Comparison of ENCODE assay signal across 8 cellular contexts in the genomic region with DNA sequence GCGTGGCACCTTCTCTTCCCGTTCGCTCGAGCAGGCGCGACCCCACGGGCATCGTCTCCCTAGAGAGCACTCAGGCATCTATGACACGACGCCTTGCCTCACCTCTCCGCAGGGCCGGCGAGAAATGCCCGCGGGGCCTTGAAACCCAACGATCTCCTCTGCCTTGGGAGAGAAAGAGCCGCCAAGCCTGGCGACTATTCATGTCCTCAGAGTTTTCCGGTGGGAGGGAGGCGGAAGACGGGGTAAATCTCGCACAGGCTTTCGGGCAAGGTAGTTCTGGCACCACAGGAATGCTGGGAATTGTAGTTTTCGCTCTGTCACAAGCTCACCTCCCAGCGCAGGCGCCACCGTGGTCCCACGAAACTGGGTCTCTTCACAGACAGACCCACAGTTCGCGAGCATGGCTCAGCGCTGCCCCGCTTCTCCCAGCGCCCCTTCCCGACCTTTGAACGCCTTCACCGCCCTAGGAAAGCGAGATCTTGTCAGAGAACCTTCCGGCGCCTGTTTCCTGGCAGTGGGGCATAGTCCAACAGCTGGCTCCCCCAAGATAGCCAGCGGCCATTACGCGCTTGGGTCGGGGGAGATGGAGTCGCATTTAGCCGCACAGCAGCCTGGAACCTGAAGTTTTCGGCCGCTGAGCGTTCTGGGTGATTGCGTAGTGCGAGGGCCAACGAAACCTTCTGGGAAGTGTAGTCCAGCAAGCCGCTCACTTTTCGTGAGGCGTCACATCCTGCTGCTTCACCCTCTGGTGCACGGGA. TPM values are rescaled to one million over a fixed set of nuclear protein-coding genes. Genes with fewer than 3 reads are reported as not detected.
A peak's percentile ranks its signal among the peaks of the same experiment; 100 is the strongest.
DNase-seq lines count a peak whose midpoint lies in the region; TF ChIP-seq lines count a peak whose summit lies in the region.

A gene with protein sequence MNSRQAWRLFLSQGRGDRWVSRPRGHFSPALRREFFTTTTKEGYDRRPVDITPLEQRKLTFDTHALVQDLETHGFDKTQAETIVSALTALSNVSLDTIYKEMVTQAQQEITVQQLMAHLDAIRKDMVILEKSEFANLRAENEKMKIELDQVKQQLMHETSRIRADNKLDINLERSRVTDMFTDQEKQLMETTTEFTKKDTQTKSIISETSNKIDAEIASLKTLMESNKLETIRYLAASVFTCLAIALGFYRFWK (minus strand): TSS at position 597 of the 758 bp plus-strand sequence. CDS start 395 bp downstream, at position 202.

- no peak within 1 kb of the TSS for H2BK5ac ChIP-seq in H9 (ENCODE audit: insufficient read length, low read length)

- H4K91ac ChIP-seq in H9 (ENCODE audit: insufficient read length, low read depth, low read length): no peak within 1 kb of the TSS

- H3K27me3 ChIP-seq in H9 (ENCODE audit: insufficient read depth, low read length) (no peaks in the 10 kb centered on the region), MG63 (no peaks in the 10 kb centered on the region)

- H3K56ac ChIP-seq in H9 (ENCODE audit: insufficient read length, low read depth, low read length): no peak within 1 kb of the TSS

- H4K5ac ChIP-seq in H9 (ENCODE audit: insufficient read length, low read depth, low read length): no peak within 1 kb of the TSS

- peak; percentile 98 for DNase-seq in H9
- peak; percentile 96 for DNase-seq in MG63
- peak; percentile 92 for DNase-seq in SHP77 treated with DMSO at 0.1 percent for 48 hours (lab: John Stamatoyannopoulos, UW)
- peak; percentile 98 for DNase-seq in activated effector memory CD4-positive, alpha-beta T cell treated with anti-CD3 and anti-CD28 coated beads, Interleukin-2, amount 50 U/mL, for 16 hours
- DNase-seq in fibroblast of the aortic adventitia (ENCODE audit: low read depth): peak; percentile 99

- no peaks in the 10 kb centered on the region for H3K9me3 ChIP-seq in ES-I3 (ENCODE audit: control insufficient read depth, insufficient read depth, low read length)
- H3K9me3 ChIP-seq in H9 (ENCODE audit: control insufficient read depth, low read depth, low read length): no peaks in the 10 kb centered on the region
- H3K9me3 ChIP-seq in MG63: no peaks in the 10 kb centered on the region

- no peaks in the 10 kb centered on the region for H3K27me3 Mint-ChIP-seq in H9 (ENCODE audit: low read depth)
- no peaks in the 10 kb centered on the region for H3K27me3 Mint-ChIP-seq in nephron (ENCODE audit: low read depth)
- H3K27me3 Mint-ChIP-seq in stimulated activated naive CD8-positive, alpha-beta T cell treated with anti-CD3 and anti-CD28 coated beads, Interleukin-15, Interleukin-2, amounts not matched to agents 100 ng/mL and 50 ng/mL, for 24 hours: no peaks in the 10 kb centered on the region

- H3K36me3 Mint-ChIP-seq in H9 (ENCODE audit: insufficient read depth in 1 of 3, low read depth in 3 of 3): no peaks in the 10 kb centered on the region; a peak in 1 of 7 replicates
- H3K36me3 Mint-ChIP-seq in nephron (ENCODE audit: low read depth): no peaks in the 10 kb centered on the region
- H3K36me3 Mint-ChIP-seq in stimulated activated naive CD8-positive, alpha-beta T cell treated with anti-CD3 and anti-CD28 coated beads, Interleukin-15, Interleukin-2, amounts not matched to agents 100 ng/mL and 50 ng/mL, for 24 hours (ENCODE audit: low read depth): no peaks in the 10 kb centered on the region

- H2BK15ac ChIP-seq in H9 (ENCODE audit: low read depth, low read length): no peak within 1 kb of the TSS

- H2BK12ac ChIP-seq in H9 (ENCODE audit: insufficient read length, low read depth, low read length): no peak within 1 kb of the TSS

- no peak within 1 kb of the TSS for H2BK20ac ChIP-seq in H9 (ENCODE audit: low read depth, low read length, poor library complexity, severe bottlenecking)

- H3K79me2 ChIP-seq in H9 (ENCODE audit: insufficient read depth, low read length): peaks cover 4% of the 10 kb centered on the region; the same call in 1 of the 2 replicates

- H3K27ac Mint-ChIP-seq in H9 (peak within 1 kb of the TSS; percentile 98 to 99 (median 99)), nephron (peak within 1 kb of the TSS; percentile 97 to 100 (median 100))
- peak within 1 kb of the TSS; percentile 98 for H3K27ac Mint-ChIP-seq in stimulated activated naive CD8-positive, alpha-beta T cell treated with anti-CD3 and anti-CD28 coated beads, Interleukin-15, Interleukin-2, amounts not matched to agents 100 ng/mL and 50 ng/mL, for 24 hours

- H2AK5ac ChIP-seq in H9 (ENCODE audit: insufficient read length, low read length): no peak within 1 kb of the TSS

- H2BK120ac ChIP-seq in H9 (ENCODE audit: low read depth, low read length, poor library complexity, severe bottlenecking): no peak within 1 kb of the TSS

- H3K4me1 Mint-ChIP-seq in H9: peaks cover 14 to 20% of the 10 kb centered on the region in 2 experiments
- peaks cover 32% of the 10 kb centered on the region for H3K4me1 Mint-ChIP-seq in nephron
- H3K4me1 Mint-ChIP-seq in stimulated activated naive CD8-positive, alpha-beta T cell treated with anti-CD3 and anti-CD28 coated beads, Interleukin-15, Interleukin-2, amounts not matched to agents 100 ng/mL and 50 ng/mL, for 24 hours (ENCODE audit: low read depth): peaks cover 36% of the 10 kb centered on the region

- no peaks in the 10 kb centered on the region; a peak in 1 of 5 replicates for H3K9me3 Mint-ChIP-seq in H9
- no peaks in the 10 kb centered on the region for H3K9me3 Mint-ChIP-seq in nephron
- no peaks in the 10 kb centered on the region for H3K9me3 Mint-ChIP-seq in stimulated activated naive CD8-positive, alpha-beta T cell treated with anti-CD3 and anti-CD28 coated beads, Interleukin-15, Interleukin-2, amounts not matched to agents 100 ng/mL and 50 ng/mL, for 24 hours

- peak; percentile 52; the same call in 2 of the 3 replicates for TF ChIP-seq CTCF in H9 (conservative IDR thresholded peaks at IDR 0.05)
- no peak for TF ChIP-seq CTCF in fibroblast of the aortic adventitia (IDR thresholded peaks at IDR 0.05; ENCODE audit: insufficient read depth, low read length)
- TF ChIP-seq CTCF in nephron (IDR thresholded peaks at IDR 0.05; ENCODE audit: unreplicated experiment in 3 of 3): peak in 1 of 3 experiments; percentile 44

- no peak within 1 kb of the TSS for H3K4ac ChIP-seq in H9 (ENCODE audit: low read depth, low read length)

- peak within 1 kb of the TSS; percentile 84; the same call in 1 of the 2 replicates for H3K14ac ChIP-seq in H9 (ENCODE audit: insufficient read depth, low read length)

- peak within 1 kb of the TSS; percentile 78 for H3K4me3 ChIP-seq in MG63
- H3K4me3 ChIP-seq in fibroblast of the aortic adventitia (ENCODE audit: low read depth, low read length): peak within 1 kb of the TSS; percentile 87

- H4K8ac ChIP-seq in H9 (replicated peaks; ENCODE audit: insufficient read length, low read depth, low read length): no peak within 1 kb of the TSS

- H3K4me3 Mint-ChIP-seq in H9 (peak within 1 kb of the TSS; percentile 97), nephron (peak within 1 kb of the TSS; percentile 93 to 98 (median 97))
- peak within 1 kb of the TSS; percentile 97 for H3K4me3 Mint-ChIP-seq in stimulated activated naive CD8-positive, alpha-beta T cell treated with anti-CD3 and anti-CD28 coated beads, Interleukin-15, Interleukin-2, amounts not matched to agents 100 ng/mL and 50 ng/mL, for 24 hours

- H3T11ph ChIP-seq in H9 (ENCODE audit: low read length): no peak within 1 kb of the TSS

- H3K79me1 ChIP-seq in H9 (ENCODE audit: insufficient read depth, low read depth, low read length, poor library complexity, severe bottlenecking): no peaks in the 10 kb centered on the region

- H3K9ac ChIP-seq in ES-I3 (ENCODE audit: low read depth, low read length) (peak within 1 kb of the TSS; percentile 73), H9 (ENCODE audit: extremely low read depth, insufficient read length, low read length) (peak within 1 kb of the TSS; percentile 78)

- H2AFZ ChIP-seq in H9 (ENCODE audit: low read length): peak within 1 kb of the TSS; percentile 33

- WGBS in H9 (ENCODE audit: extremely low coverage, insufficient read length, low lambda C conversion rate): no CpG with 5 or more reads among the region's 55 CpGs

- peak within 1 kb of the TSS; percentile 86 for H3K18ac ChIP-seq in H9 (ENCODE audit: insufficient read length, low read depth, low read length)

- peak within 1 kb of the TSS; percentile 66 for H3K27ac ChIP-seq in H9 (ENCODE audit: insufficient read length, low read depth, low read length)

- H3K4me1 ChIP-seq in ES-I3 (ENCODE audit: insufficient read depth, low read length) (no peaks in the 10 kb centered on the region), H9 (ENCODE audit: insufficient read depth, low read length) (no peaks in the 10 kb centered on the region)

- H3K4me2 ChIP-seq in H9 (ENCODE audit: insufficient read depth, insufficient read length, low read length): peak within 1 kb of the TSS; percentile 99

- peaks cover 5% of the 10 kb centered on the region for H3K23me2 ChIP-seq in H9 (ENCODE audit: insufficient read length, low read depth, low read length, poor library complexity, severe bottlenecking)

- no peaks in the 10 kb centered on the region for H4K20me1 ChIP-seq in H9 (ENCODE audit: control insufficient read depth, insufficient read depth, insufficient read length)

- no peak within 1 kb of the TSS for H3K23ac ChIP-seq in H9 (ENCODE audit: insufficient read length, low read depth, low read length)

- no peaks in the 10 kb centered on the region for H3K36me3 ChIP-seq in ES-I3 (ENCODE audit: insufficient read depth, low read length)
- H3K36me3 ChIP-seq in MG63: peaks cover 6% of the 10 kb centered on the region; the same call in 1 of the 2 replicates

RNA-seq across cellular contexts. Expression of the gene that starts here (rescaled TPM):
- total RNA-seq in H9 (2021) (35.9 and 43.3 TPM in 2 replicates), fibroblast of the aortic adventitia (ENCODE audit: low replicate concordance) (78.0 and 168 TPM in 2 replicates)
- 16.8 and 29.0 TPM in 2 replicates for total RNA-seq in MG63 (2014; rRNA removed; shearing (Covaris generic); ENCODE audit: low replicate concordance)

Comparison
In these comparisons a context has a peak if more than half of its experiments do, and no peak if none do; other contexts are left out.
1. Peak in every context shown above with its lines: DNase-seq, H3K4me3 ChIP-seq and H3K27ac ChIP-seq.